In genomic region chr16:1113489-1113888, GRCh38 we compare ENCODE assay signal across 1 cellular context.
TF ChIP-seq lines count a peak whose summit lies in the region.

No MANE protein-coding gene starts in this region.

TF ChIP-seq in K562, 482 proteins besides CTCF, POLR2A, EP300 and RAD21:
- TF ChIP-seq SAFB (IDR thresholded peaks at IDR 0.05; ENCODE audit: borderline replicate concordance, low read depth, low read length) = peak; percentile 62; the same call in 1 of the 2 replicates
- no peak for TF ChIP-seq SNRNP70 (optimal IDR thresholded peaks at IDR 0.05; ENCODE audit: low read depth, low read length)
- no peak for TF ChIP-seq PML (IDR thresholded peaks at IDR 0.05; ENCODE audit: low read length)
- TF ChIP-seq MTA1 (IDR thresholded peaks at IDR 0.05; ENCODE audit: borderline replicate concordance) = no peak
